Comparison of ENCODE assay signal across 22 cellular contexts in the genomic region with DNA sequence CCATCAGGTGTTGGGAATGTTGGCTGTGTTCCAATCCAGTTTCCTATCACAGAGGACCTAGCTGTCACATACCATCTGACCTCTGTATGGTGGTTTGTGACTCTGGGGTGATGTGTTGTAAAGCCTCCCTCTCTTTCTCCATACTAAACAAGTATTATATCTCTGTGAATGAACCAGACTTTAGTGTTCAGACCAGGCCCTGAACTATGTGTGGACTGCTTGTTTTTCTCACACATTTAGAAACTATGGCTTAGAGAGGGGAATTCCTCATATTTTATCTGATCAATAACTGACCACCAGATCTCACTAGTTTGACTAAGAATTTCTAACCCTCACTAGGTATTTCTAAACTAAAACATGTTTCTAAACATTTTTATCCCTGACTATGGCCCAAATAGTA. TPM values are rescaled to one million over a fixed set of nuclear protein-coding genes. Genes with fewer than 3 reads are reported as not detected.
"Had no signal": no experiment of that assay in that cellular context is flagged by ENCODE, and none has a peak within 500 bp of the region (broad histone marks: within the 10 kb centered on the region; RNA-seq: fewer than 3 reads in every experiment).

No MANE protein-coding gene starts in this region.

- H3K27me3 ChIP-seq: dorsolateral prefrontal cortex, right atrium auricular region, suprapubic skin, thyroid gland, upper lobe of left lung, uterus had no signal

- ATAC-seq: left cardiac atrium; lower lobe of right lung; stimulated activated naive CD8-positive, alpha-beta T cell treated with anti-CD3 and anti-CD28 coated beads, Interleukin-15, Interleukin-2, amounts not matched to agents 100 U/mL and 50 U/mL, for 24 hours had no signal

- H3K27ac ChIP-seq: left ventricle myocardium inferior, lower lobe of right lung, right atrium auricular region, suprapubic skin, thyroid gland, upper lobe of left lung, uterus had no signal

- H3K27ac Mint-ChIP-seq: memory B cell, mesothelial cell of epicardium, natural killer cell had no signal

- FAIRE-seq: frontal cortex, keratinocyte had no signal

- H3K4me1 Mint-ChIP-seq: memory B cell, mesothelial cell of epicardium, neural crest cell had no signal

- H3K4me3 Mint-ChIP-seq: memory B cell, mesothelial cell of epicardium, natural killer cell, neural crest cell had no signal

- H3K9me3 ChIP-seq: thyroid gland had no signal

- H3K36me3 ChIP-seq: uterus had no signal

- DNase-seq: cortex of kidney; effector CD8-positive, alpha-beta T cell; glutamatergic neuron; left cardiac atrium; left ventricle myocardium inferior; lower lobe of right lung; natural killer cell; stimulated activated CD4-positive, alpha-beta T cell treated with anti-CD3 and anti-CD28 coated beads, Interleukin-2, amount 100 ng/mL, for 48 hours; stimulated activated naive CD8-positive, alpha-beta T cell treated with anti-CD3 and anti-CD28 coated beads, Interleukin-15, Interleukin-2, amounts not matched to agents 100 U/mL and 50 U/mL, for 24 hours; thyroid gland; upper lobe of left lung; uterus had no signal

- H3K4me1 ChIP-seq: left ventricle myocardium inferior, lower lobe of right lung, right atrium auricular region, suprapubic skin, thyroid gland, upper lobe of left lung, uterus had no signal

- H3K4me3 ChIP-seq: dorsolateral prefrontal cortex, left ventricle myocardium inferior, lower lobe of right lung, right atrium auricular region, smooth muscle cell, suprapubic skin, thyroid gland, upper lobe of left lung, uterus had no signal

RNA-seq across cellular contexts. Expression of gene KCNJ11, which starts 19.4 kb away (rescaled TPM):
- total RNA-seq: osteocyte, smooth muscle cell had no signal
- polyA plus RNA-seq: smooth muscle cell had no signal
